ENCODE assay signal across 1 cellular context in genomic region chr12:10491766-10492165, GRCh38.
TF ChIP-seq lines count a peak whose summit lies in the region.

No MANE protein-coding gene starts in this region.

TF ChIP-seq in IMR-90, 13 proteins besides CTCF, POLR2A, EP300 and RAD21 (continued from another document):
- TF ChIP-seq ELK1 (IDR thresholded peaks at IDR 0.05; ENCODE audit: borderline replicate concordance, low read depth, low read length) (no peak), RCOR1 (IDR thresholded peaks at IDR 0.05; ENCODE audit: insufficient replicate concordance, low read length) (no peak), SMC3 (IDR thresholded peaks at IDR 0.05; ENCODE audit: low read depth, low read length) (no peak), CEBPB (IDR thresholded peaks at IDR 0.05; ENCODE audit: low read depth, low read length) (no peak), USF2 (IDR thresholded peaks at IDR 0.05; ENCODE audit: low read depth, low read length) (no peak), MAFK (IDR thresholded peaks at IDR 0.05; ENCODE audit: low read depth, low read length) (no peak), MAZ (IDR thresholded peaks at IDR 0.05; ENCODE audit: borderline replicate concordance, low read depth, low read length) (no peak), NFE2L2 (IDR thresholded peaks at IDR 0.05; ENCODE audit: low read depth, low read length) (no peak), RFX5 (IDR thresholded peaks at IDR 0.05; ENCODE audit: low read depth, low read length) (no peak)
